ENCODE assay signal across 24 cellular contexts in genomic region chr16:27291722-27292240, GRCh38. TPM values are rescaled to one million over a fixed set of nuclear protein-coding genes. Genes with fewer than 3 reads are reported as not detected.
DNase-seq lines count a peak whose midpoint lies in the region; ATAC-seq and TF ChIP-seq lines count a peak whose summit lies in the region.
"Had no signal": no experiment of that assay in that cellular context is flagged by ENCODE, and none has a peak within 500 bp of the region (broad histone marks: within the 10 kb centered on the region; RNA-seq: fewer than 3 reads in every experiment).

No MANE protein-coding gene starts in this region.

- ATAC-seq in SK-N-SH treated with all-trans-retinoic acid at 6 μM for 48 hours = no peak
- ATAC-seq in aorta (ENCODE audit: low FRiP score) = peak; percentile 43
- ATAC-seq in GM19351 (IDR thresholded peaks at IDR 0.05; ENCODE audit: unreplicated experiment) = no peak
- ATAC-seq: CD8-positive, alpha-beta T cell had no signal

- H3K4me2 ChIP-seq in SK-N-SH (no peak overlapping the region), mesenchymal stem cell (ENCODE audit: low read length, poor library complexity, severe bottlenecking) (no peak overlapping the region)
- H3K4me2 ChIP-seq: BLaER1 treated with 17β-estradiol and CSF1 and Interleukin-3, amounts not matched to agents 10 nM and 100 nM; KMS-11 had no signal

- TF ChIP-seq RAD21 in SK-N-SH (IDR thresholded peaks at IDR 0.05; ENCODE audit: low read length) = no peak

- no peak overlapping the region for H3K14ac ChIP-seq in mesenchymal stem cell (ENCODE audit: low read length in 2 of 2)

- no peak overlapping the region for H3K23ac ChIP-seq in mesenchymal stem cell (ENCODE audit: low read length in 2 of 2)

- H3K4me3 Mint-ChIP-seq in activated naive CD8-positive, alpha-beta T cell treated with anti-CD3 and anti-CD28 coated beads for 36 hours = no peak overlapping the region
- H3K4me3 Mint-ChIP-seq: CD8-positive, alpha-beta T cell had no signal

- H3F3A ChIP-seq in SK-N-SH (replicated peaks; ENCODE audit: insufficient read depth) = peaks cover 11% of the 10 kb centered on the region

- intact Hi-C loops in aorta (cut with DNase I) = no loop called here

- H3K27ac ChIP-seq in SK-N-SH (ENCODE audit: low read depth in 2 of 2, low read length in 1 of 2) = no peak overlapping the region
- H3K27ac ChIP-seq in mesenchymal stem cell (ENCODE audit: low read length, poor library complexity, severe bottlenecking) = no peak overlapping the region
- no peak overlapping the region for H3K27ac ChIP-seq in aorta (ENCODE audit: low read depth in 1 of 2, low read length in 2 of 2)
- H3K27ac ChIP-seq: 22Rv1; BLaER1 treated with 17β-estradiol and CSF1 and Interleukin-3, amounts not matched to agents 10 nM and 100 nM; KMS-11; Peyer's patch; SJCRH30 had no signal

- no peak overlapping the region for H3K27ac Mint-ChIP-seq in activated naive CD8-positive, alpha-beta T cell treated with anti-CD3 and anti-CD28 coated beads for 36 hours
- H3K27ac Mint-ChIP-seq: CD8-positive, alpha-beta T cell had no signal

- peaks cover 4% of the 10 kb centered on the region for H3K9me3 Mint-ChIP-seq in activated naive CD8-positive, alpha-beta T cell treated with anti-CD3 and anti-CD28 coated beads for 36 hours
- H3K9me3 Mint-ChIP-seq: CD8-positive, alpha-beta T cell had no signal

- H3K27me3 ChIP-seq in SK-N-SH (ENCODE audit: insufficient read depth) (no peaks in the 10 kb centered on the region), mesenchymal stem cell (ENCODE audit: control insufficient read depth in 1 of 2, insufficient read depth in 1 of 2, low read length in 2 of 2) (no peaks in the 10 kb centered on the region), aorta (ENCODE audit: control insufficient read depth in 1 of 2, insufficient read depth in 2 of 2, low read length in 1 of 2) (no peaks in the 10 kb centered on the region)
- H3K27me3 ChIP-seq: BLaER1 treated with 17β-estradiol and CSF1 and Interleukin-3, amounts not matched to agents 10 nM and 100 nM; Peyer's patch; SJCRH30 had no signal

- no peaks in the 10 kb centered on the region for H3K9me2 ChIP-seq in SK-N-SH

- CTCF ChIA-PET in SK-N-SH (lab: Yijun Ruan, JAX) = no interaction called here

- WGBS in SK-N-SH (ENCODE audit: low lambda C conversion rate) = 92% methylated on average over 4 of the region's 4 CpGs
- WGBS in mesenchymal stem cell = 93% methylated on average over 4 of the region's 4 CpGs
- 87 to 92% methylated on average over 4 of the region's 4 CpGs for WGBS in aorta, 2 donors

- H3K27me3 Mint-ChIP-seq in activated naive CD8-positive, alpha-beta T cell treated with anti-CD3 and anti-CD28 coated beads for 36 hours = no peaks in the 10 kb centered on the region

- H3K4ac ChIP-seq in mesenchymal stem cell (ENCODE audit: low read depth in 1 of 2, low read length in 2 of 2) = no peak overlapping the region

- DNase-seq in SK-N-SH (no peak), mesenchymal stem cell (no peak), aorta (no peak)
- peak; percentile 38 for DNase-seq in activated CD8-positive, alpha-beta memory T cell treated with anti-CD3 and anti-CD28 coated beads, Interleukin-2, amount 50 U/mL, for 48 hours
- DNase-seq in activated CD8-positive, alpha-beta memory T cell treated with anti-CD3 and anti-CD28 coated beads, Interleukin-2, amount 50 U/mL, for 4 hours = no peak
- no peak for DNase-seq in activated naive CD8-positive, alpha-beta T cell treated with anti-CD3 and anti-CD28 coated beads for 36 hours
- DNase-seq: ACHN, Calu3, DMS153, GOT3, HCEC 1CT, NCI-H1105, NCI-H2081, NCI-H2171 treated with DMSO at 0.1 percent for 48 hours, NCI-H524 treated with DMSO at 0.1 percent for 48 hours, NCI-H82, Peyer's patch, SJCRH30 had no signal

- H2BK15ac ChIP-seq in mesenchymal stem cell (ENCODE audit: low read depth, poor library complexity, severe bottlenecking) = no peak overlapping the region

- H2BK12ac ChIP-seq in mesenchymal stem cell (ENCODE audit: low read length in 2 of 2) = no peak overlapping the region

- H2BK5ac ChIP-seq in mesenchymal stem cell (ENCODE audit: low read depth, low read length, poor library complexity, severe bottlenecking) = no peak overlapping the region

- H3K9me3 ChIP-seq in SK-N-SH = no peaks in the 10 kb centered on the region
- H3K9me3 ChIP-seq in mesenchymal stem cell (ENCODE audit: control insufficient read depth, low read length) = no peaks in the 10 kb centered on the region
- no peaks in the 10 kb centered on the region for H3K9me3 ChIP-seq in aorta (ENCODE audit: control insufficient read depth, low read length)
- H3K9me3 ChIP-seq: Peyer's patch, SJCRH30 had no signal

- TF ChIP-seq EP300 in SK-N-SH (IDR thresholded peaks at IDR 0.05; ENCODE audit: borderline replicate concordance in 1 of 2, low read depth in 1 of 2, low read length in 1 of 2) = no peak

- no peak overlapping the region for H2BK120ac ChIP-seq in mesenchymal stem cell (ENCODE audit: low read depth, low read length)

- H3K79me1 ChIP-seq in mesenchymal stem cell (replicated peaks; ENCODE audit: low read length, poor library complexity, severe bottlenecking) = no peaks in the 10 kb centered on the region

- H4K8ac ChIP-seq in mesenchymal stem cell (ENCODE audit: low read length) = no peak overlapping the region

- H3K4me3 ChIP-seq in SK-N-SH (ENCODE audit: low read depth in 2 of 2, low read length in 1 of 2) = no peak overlapping the region
- H3K4me3 ChIP-seq in mesenchymal stem cell (ENCODE audit: insufficient read depth in 1 of 2, low read depth in 1 of 2, low read length in 2 of 2) = no peak overlapping the region
- no peak overlapping the region for H3K4me3 ChIP-seq in aorta (ENCODE audit: low read length in 2 of 2)
- H3K4me3 ChIP-seq: BLaER1 treated with 17β-estradiol and CSF1 and Interleukin-3, amounts not matched to agents 10 nM and 100 nM; Peyer's patch; SJCRH30 had no signal

- POLR2A ChIA-PET in SK-N-SH (lab: Yijun Ruan, JAX) = no interaction called here

- no peaks in the 10 kb centered on the region for H3K79me2 ChIP-seq in SK-N-SH (ENCODE audit: insufficient read depth)

- H4K91ac ChIP-seq in mesenchymal stem cell (ENCODE audit: low read length) = no peak overlapping the region

- H3K18ac ChIP-seq in mesenchymal stem cell (ENCODE audit: low read depth in 1 of 2, low read length in 2 of 2) = no peak overlapping the region

- H3K4me1 Mint-ChIP-seq in activated naive CD8-positive, alpha-beta T cell treated with anti-CD3 and anti-CD28 coated beads for 36 hours = peaks cover 21% of the 10 kb centered on the region

- TF ChIP-seq CTCF in SK-N-SH (IDR thresholded peaks at IDR 0.05) = no peak

- no peak overlapping the region for H2AFZ ChIP-seq in SK-N-SH (ENCODE audit: low read depth)
- H2AFZ ChIP-seq in mesenchymal stem cell (ENCODE audit: low read depth, low read length) = no peak overlapping the region

- no peaks in the 10 kb centered on the region for H3K36me3 ChIP-seq in SK-N-SH (replicated peaks in 1 of 2; ENCODE audit: control insufficient read depth in 1 of 2, insufficient read depth in 2 of 2, low read length in 1 of 2)
- H3K36me3 ChIP-seq in mesenchymal stem cell (ENCODE audit: control insufficient read depth in 1 of 2, insufficient read depth in 2 of 2, low read depth in 1 of 2, low read length in 2 of 2) = no peaks in the 10 kb centered on the region
- no peaks in the 10 kb centered on the region for H3K36me3 ChIP-seq in aorta (ENCODE audit: control insufficient read depth in 1 of 2, insufficient read depth in 2 of 2, low read length in 1 of 2)
- H3K36me3 ChIP-seq: BLaER1 treated with 17β-estradiol and CSF1 and Interleukin-3, amounts not matched to agents 10 nM and 100 nM; Peyer's patch; SJCRH30 had no signal

- no peak overlapping the region for H3K9ac ChIP-seq in SK-N-SH
- no peak overlapping the region for H3K9ac ChIP-seq in mesenchymal stem cell (ENCODE audit: low read length)
- H3K9ac ChIP-seq: BLaER1 treated with 17β-estradiol and CSF1 and Interleukin-3, amounts not matched to agents 10 nM and 100 nM; KMS-11 had no signal

- peak overlapping the region; percentile 39 for H2AK5ac ChIP-seq in mesenchymal stem cell (ENCODE audit: low read length, severe bottlenecking)

- H4K20me1 ChIP-seq in SK-N-SH (ENCODE audit: insufficient read depth) = no peaks in the 10 kb centered on the region
- H4K20me1 ChIP-seq: BLaER1 treated with 17β-estradiol and CSF1 and Interleukin-3, amounts not matched to agents 10 nM and 100 nM had no signal

- H3K36me3 Mint-ChIP-seq in activated naive CD8-positive, alpha-beta T cell treated with anti-CD3 and anti-CD28 coated beads for 36 hours = peaks cover 3% of the 10 kb centered on the region
- H3K36me3 Mint-ChIP-seq: CD8-positive, alpha-beta T cell had no signal

- H3K4me1 ChIP-seq in SK-N-SH (ENCODE audit: control insufficient read depth in 1 of 2, insufficient read depth in 2 of 2, low read depth in 1 of 2, low read length in 1 of 2) = peaks cover 0 to 3% of the 10 kb centered on the region in 2 experiments; a peak in 1 of 4 replicates
- peaks cover 6% of the 10 kb centered on the region for H3K4me1 ChIP-seq in mesenchymal stem cell (ENCODE audit: control insufficient read depth, insufficient read depth, low read depth, low read length)
- no peaks in the 10 kb centered on the region for H3K4me1 ChIP-seq in aorta (ENCODE audit: control insufficient read depth in 1 of 2, insufficient read depth in 2 of 2, low read length in 2 of 2)
- H3K4me1 ChIP-seq: Peyer's patch had no signal

TF ChIP-seq in SK-N-SH treated with all-trans-retinoic acid at 6 μM for 48 hours, 23 proteins besides CTCF, POLR2A, EP300 and RAD21:
- TF ChIP-seq ZFP3 (CRISPR knock-in tag; IDR thresholded peaks at IDR 0.05) (peak; percentile 96), TCF4 (CRISPR knock-in tag; IDR thresholded peaks at IDR 0.05; ENCODE audit: borderline replicate concordance) (no peak)

TF ChIP-seq in SK-N-SH, 30 proteins besides CTCF, POLR2A, EP300 and RAD21 (continues in another document):
- TF ChIP-seq NFIC (IDR thresholded peaks at IDR 0.05; ENCODE audit: borderline replicate concordance) (no peak), GABPA (IDR thresholded peaks at IDR 0.05; ENCODE audit: low read depth) (no peak), ELF1 (IDR thresholded peaks at IDR 0.05) (no peak)

RNA-seq across cellular contexts. Expression of gene IL4R, which starts 22.0 kb away (rescaled TPM):
- 16.1 and 16.4 TPM in 2 replicates for polyA plus RNA-seq in SK-N-SH (2012; rRNA removed)
- 7.9 and 11.4 TPM in 2 replicates for polyA plus RNA-seq in SK-N-SH (2012; cell fraction: cytosol; rRNA removed)
- 28.8 and 28.9 TPM in 2 replicates for polyA plus RNA-seq in SK-N-SH (2012; cell fraction: nucleus; rRNA removed)
- polyA plus RNA-seq in mesenchymal stem cell (2013, experiment 1 of 2) = 79.3 TPM
- polyA plus RNA-seq in mesenchymal stem cell (2013, experiment 2 of 2) = 85.4 TPM
- 100 to 1,000 TPM in 1 of 2 donors, 10 to 100 TPM in 1; 91.7 to 138 TPM for total RNA-seq in aorta
- 10 to 100 TPM in 1 of 2 donors, 1 to 10 TPM in 1; 7.5 to 50.7 TPM for polyA plus RNA-seq in aorta
- total RNA-seq in activated naive CD8-positive, alpha-beta T cell treated with anti-CD3 and anti-CD28 coated beads for 36 hours = 100 to 1,000 TPM; 183 to 190 TPM

RNA-seq across cellular contexts. Expression of gene NSMCE1, which starts 23.2 kb away (rescaled TPM):
- polyA plus RNA-seq in SK-N-SH (2012; rRNA removed) (37.9 and 39.8 TPM in 2 replicates), aorta (10 to 100 TPM; 71.0 to 74.2 TPM)
- polyA plus RNA-seq in SK-N-SH (2012; cell fraction: cytosol; rRNA removed) = 45.3 and 46.1 TPM in 2 replicates
- polyA plus RNA-seq in SK-N-SH (2012; cell fraction: nucleus; rRNA removed) = 20.5 and 24.4 TPM in 2 replicates
- 52.8 TPM for polyA plus RNA-seq in mesenchymal stem cell (2013, experiment 1 of 2)
- 54.6 TPM for polyA plus RNA-seq in mesenchymal stem cell (2013, experiment 2 of 2)
- total RNA-seq in aorta = 10 to 100 TPM; 34.6 to 39.1 TPM
- total RNA-seq in activated naive CD8-positive, alpha-beta T cell treated with anti-CD3 and anti-CD28 coated beads for 36 hours = 100 to 1,000 TPM; 133 to 146 TPM
